Comparison of ENCODE assay signal across 17 cellular contexts in genomic region chr7:36726311-36726710, GRCh38. TPM values are rescaled to one million over a fixed set of nuclear protein-coding genes. Genes with fewer than 3 reads are reported as not detected.
DNase-seq lines count a peak whose midpoint lies in the region; ATAC-seq and TF ChIP-seq lines count a peak whose summit lies in the region.
"Had no signal": no experiment of that assay in that cellular context is flagged by ENCODE, and none has a peak within 500 bp of the region (broad histone marks: within the 10 kb centered on the region; RNA-seq: fewer than 3 reads in every experiment).

No MANE protein-coding gene starts in this region.

- TF ChIP-seq CTCF in NB4 (IDR thresholded peaks at IDR 0.05; ENCODE audit: low read depth, low read length) = no peak
- TF ChIP-seq CTCF in SK-N-SH (IDR thresholded peaks at IDR 0.05) = no peak

- H3K9me3 ChIP-seq in SK-N-SH = no peaks in the 10 kb centered on the region
- H3K9me3 ChIP-seq: testis had no signal

- no peaks in the 10 kb centered on the region for H3K27me3 Mint-ChIP-seq in activated naive CD8-positive, alpha-beta T cell treated with anti-CD3 and anti-CD28 coated beads for 36 hours

- DNase-seq in activated T-cell treated with anti-CD3 and anti-CD28 coated beads for 48 hours (ENCODE audit: low read depth) (peak; percentile 30), activated T-cell treated with anti-CD3 and anti-CD28 coated beads for 4 hours (no peak), NB4 (ENCODE audit: low read depth) (peak; percentile 92), SK-N-SH (no peak), AG08395 (ENCODE audit: low spot score) (no peak)
- no peak for DNase-seq in activated naive CD8-positive, alpha-beta T cell treated with anti-CD3 and anti-CD28 coated beads for 36 hours
- DNase-seq in stimulated activated naive CD8-positive, alpha-beta T cell treated with anti-CD3 and anti-CD28 coated beads, Interleukin-15, Interleukin-2, amounts not matched to agents 100 U/mL and 50 U/mL, for 24 hours = no peak
- DNase-seq in effector CD4-positive, alpha-beta T cell = no peak
- DNase-seq: activated naive CD4-positive, alpha-beta T cell; DMS153; left colon; NCI-H1694 treated with DMSO at 0.1 percent for 48 hours; NCI-H524; testis had no signal

- ATAC-seq in stimulated activated naive CD8-positive, alpha-beta T cell treated with anti-CD3 and anti-CD28 coated beads, Interleukin-15, Interleukin-2, amounts not matched to agents 100 U/mL and 50 U/mL, for 24 hours = peak; percentile 57
- ATAC-seq: left colon, Panc1 had no signal

- H3K36me3 ChIP-seq in SK-N-SH (replicated peaks in 1 of 2; ENCODE audit: control insufficient read depth in 1 of 2, insufficient read depth in 2 of 2, low read length in 1 of 2) = no peaks in the 10 kb centered on the region

- H3K4me1 Mint-ChIP-seq in activated naive CD8-positive, alpha-beta T cell treated with anti-CD3 and anti-CD28 coated beads for 36 hours = peaks cover 63% of the 10 kb centered on the region

- TF ChIP-seq RAD21 in SK-N-SH (IDR thresholded peaks at IDR 0.05; ENCODE audit: low read length) = no peak

- no peaks in the 10 kb centered on the region for H3K79me2 ChIP-seq in SK-N-SH (ENCODE audit: insufficient read depth)

- H2AFZ ChIP-seq in SK-N-SH (ENCODE audit: low read depth) = no peak overlapping the region

- H3K4me1 ChIP-seq in SK-N-SH (ENCODE audit: control insufficient read depth in 1 of 2, insufficient read depth in 2 of 2, low read depth in 1 of 2, low read length in 1 of 2) = no peaks in the 10 kb centered on the region; a peak in 1 of 4 replicates
- H3K4me1 ChIP-seq: testis had no signal

- TF ChIP-seq EP300 in SK-N-SH (IDR thresholded peaks at IDR 0.05; ENCODE audit: borderline replicate concordance in 1 of 2, low read depth in 1 of 2, low read length in 1 of 2) = no peak

- peak overlapping the region; percentile 89 for H3K27ac Mint-ChIP-seq in activated naive CD8-positive, alpha-beta T cell treated with anti-CD3 and anti-CD28 coated beads for 36 hours
- H3K27ac Mint-ChIP-seq: progenitor cell of endocrine pancreas had no signal

- H3K4me3 ChIP-seq in NB4 (ENCODE audit: low read depth, low read length) (no peak overlapping the region), SK-N-SH (ENCODE audit: low read depth in 2 of 2, low read length in 1 of 2) (no peak overlapping the region)
- H3K4me3 ChIP-seq: testis had no signal

- no peaks in the 10 kb centered on the region for H3K27me3 ChIP-seq in SK-N-SH (ENCODE audit: insufficient read depth)
- H3K27me3 ChIP-seq: testis had no signal

- POLR2A ChIA-PET in SK-N-SH (lab: Yijun Ruan, JAX) = no interaction called here

- H3K9ac ChIP-seq in SK-N-SH = no peak overlapping the region

- CTCF ChIA-PET in SK-N-SH (lab: Yijun Ruan, JAX) = interaction anchor here (1.2 to 1.4 kb wide), 2 partner anchors 10 to 241 kb away, joined by 3 to 4 read pairs; no protein-coding TSS in a partner anchor

- 38% methylated on average over 7 of the region's 7 CpGs for WGBS in SK-N-SH (ENCODE audit: low lambda C conversion rate)

- peaks cover 17% of the 10 kb centered on the region for H3K36me3 Mint-ChIP-seq in activated naive CD8-positive, alpha-beta T cell treated with anti-CD3 and anti-CD28 coated beads for 36 hours

- H3K27ac ChIP-seq in SK-N-SH (ENCODE audit: low read depth in 2 of 2, low read length in 1 of 2) = no peak overlapping the region
- H3K27ac ChIP-seq: testis had no signal

- H3K9me3 Mint-ChIP-seq in activated naive CD8-positive, alpha-beta T cell treated with anti-CD3 and anti-CD28 coated beads for 36 hours = peaks cover 20% of the 10 kb centered on the region

- TF ChIP-seq POLR2A in NB4 (IDR thresholded peaks at IDR 0.05; ENCODE audit: extremely low read depth, insufficient read length) = peak; percentile 31

- no peak overlapping the region for H3K4me2 ChIP-seq in SK-N-SH

- H3F3A ChIP-seq in SK-N-SH (replicated peaks; ENCODE audit: insufficient read depth) = no peaks in the 10 kb centered on the region

- H3K9me2 ChIP-seq in SK-N-SH = no peaks in the 10 kb centered on the region

- peak overlapping the region; percentile 58 for H3K4me3 Mint-ChIP-seq in activated naive CD8-positive, alpha-beta T cell treated with anti-CD3 and anti-CD28 coated beads for 36 hours
- H3K4me3 Mint-ChIP-seq: T-helper 1 cell treated with Interleukin-12 subunit alpha and Interleukin-12 subunit beta and Interleukin-4 antibody, amounts not matched to agents 30 μg/mL and 1 μg/mL, for 36 hours had no signal

- H4K20me1 ChIP-seq in SK-N-SH (ENCODE audit: insufficient read depth) = no peaks in the 10 kb centered on the region

TF ChIP-seq in SK-N-SH, 30 proteins besides CTCF, POLR2A, EP300 and RAD21:
- TF ChIP-seq PBX3 (IDR thresholded peaks at IDR 0.05) (no peak), NFIC (IDR thresholded peaks at IDR 0.05; ENCODE audit: borderline replicate concordance) (no peak), IRF3 (IDR thresholded peaks at IDR 0.05; ENCODE audit: low read depth, low read length) (no peak), MXI1 (IDR thresholded peaks at IDR 0.05; ENCODE audit: low read depth, low read length) (no peak), JUND (IDR thresholded peaks at IDR 0.05) (no peak), FOXM1 (IDR thresholded peaks at IDR 0.05; ENCODE audit: low read depth) (no peak), SMC3 (IDR thresholded peaks at IDR 0.05; ENCODE audit: low read depth, low read length) (no peak), RCOR1 (IDR thresholded peaks at IDR 0.05; ENCODE audit: low read length) (no peak), FOSL2 (IDR thresholded peaks at IDR 0.05; ENCODE audit: borderline replicate concordance, low read depth) (no peak), GATA2 (CRISPR knock-in tag; IDR thresholded peaks at IDR 0.05) (no peak), USF1 (IDR thresholded peaks at IDR 0.05; ENCODE audit: borderline replicate concordance, low read depth) (no peak), REST (IDR thresholded peaks at IDR 0.05; ENCODE audit: low read depth, low read length) (no peak)

RNA-seq across cellular contexts. Expression of gene AOAH, which starts 2.0 kb away (rescaled TPM):
- 1 to 10 TPM; 5.3 to 7.1 TPM for total RNA-seq in activated naive CD8-positive, alpha-beta T cell treated with anti-CD3 and anti-CD28 coated beads for 36 hours
- polyA plus RNA-seq in SK-N-SH (2012; rRNA removed) = not detected in 2 replicates
- polyA plus RNA-seq in SK-N-SH (2012; cell fraction: cytosol; rRNA removed) = 0.01 and 0.03 TPM in 2 replicates
- polyA plus RNA-seq in SK-N-SH (2012; cell fraction: nucleus; rRNA removed) = not detected in 2 replicates

Comparison
In these comparisons a context has a peak if more than half of its experiments do, and no peak if none do; other contexts are left out.
1. DNase-seq: peak in activated T-cell treated with anti-CD3 and anti-CD28 coated beads for 48 hours (single experiment) and NB4 (single experiment); none in activated T-cell treated with anti-CD3 and anti-CD28 coated beads for 4 hours (single experiment), activated naive CD8-positive, alpha-beta T cell treated with anti-CD3 and anti-CD28 coated beads for 36 hours (single experiment), stimulated activated naive CD8-positive, alpha-beta T cell treated with anti-CD3 and anti-CD28 coated beads, Interleukin-15, Interleukin-2, amounts not matched to agents 100 U/mL and 50 U/mL, for 24 hours (single experiment), SK-N-SH (single experiment), effector CD4-positive, alpha-beta T cell (single experiment) and AG08395 (single experiment).